30 cellular contexts compared by ENCODE assay signal in genomic region chr5:66157046-66157445, GRCh38.
"Had no signal": no experiment of that assay in that cellular context is flagged by ENCODE, and none has a peak within 500 bp of the region (broad histone marks: within the 10 kb centered on the region; RNA-seq: fewer than 3 reads in every experiment).

No MANE protein-coding gene starts in this region.

- H3K4me2 ChIP-seq: hepatocyte had no signal

- H3K27ac ChIP-seq: epithelial cell of prostate, esophagus squamous epithelium, gastrocnemius medialis, hepatocyte, lower lobe of right lung had no signal

- H3K9me3 Mint-ChIP-seq: dendritic cell treated with granulocyte-macrophage colony-stimulating factor and Interleukin-4, amounts not matched to agents 40 ng/mL and 50 ng/mL, for 4 days; effector memory CD8-positive, alpha-beta T cell; endodermal cell; immature natural killer cell; mesothelial cell of epicardium; natural killer cell had no signal

- H3K27me3 ChIP-seq: esophagus squamous epithelium, gastrocnemius medialis, heart right ventricle, hepatocyte had no signal

- ATAC-seq: effector memory CD8-positive, alpha-beta T cell; esophagus mucosa; gastrocnemius medialis; heart right ventricle; left colon; left lobe of liver; left ventricle myocardium superior; lower lobe of right lung; naive thymus-derived CD4-positive, alpha-beta T cell; natural killer cell had no signal

- H2AFZ ChIP-seq: hepatocyte had no signal

- H3K4me3 Mint-ChIP-seq: dendritic cell treated with granulocyte-macrophage colony-stimulating factor and Interleukin-4, amounts not matched to agents 40 ng/mL and 50 ng/mL, for 4 days; effector memory CD8-positive, alpha-beta T cell; endodermal cell; immature natural killer cell; mesothelial cell of epicardium; naive thymus-derived CD4-positive, alpha-beta T cell; natural killer cell had no signal

- DNase-seq: cortex of kidney; effector CD8-positive, alpha-beta T cell; effector memory CD8-positive, alpha-beta T cell; endodermal cell; erythroblast; esophagus squamous epithelium; foreskin fibroblast; foreskin melanocyte; gastrocnemius medialis; glutamatergic neuron; head of caudate nucleus; heart right ventricle; hypothalamus; immature natural killer cell; islet precursor cell; kidney; kidney glomerular epithelial cell; left colon; left ventricle myocardium superior; lower lobe of right lung; mesenchymal stem cell; naive thymus-derived CD4-positive, alpha-beta T cell; natural killer cell had no signal

- H3K4me3 ChIP-seq: esophagus squamous epithelium, gastrocnemius medialis, heart right ventricle, hepatocyte, lower lobe of right lung had no signal

- H3K27me3 Mint-ChIP-seq: dendritic cell treated with granulocyte-macrophage colony-stimulating factor and Interleukin-4, amounts not matched to agents 40 ng/mL and 50 ng/mL, for 4 days; effector memory CD8-positive, alpha-beta T cell; naive thymus-derived CD4-positive, alpha-beta T cell had no signal

- H3K27ac Mint-ChIP-seq: dendritic cell treated with granulocyte-macrophage colony-stimulating factor and Interleukin-4, amounts not matched to agents 40 ng/mL and 50 ng/mL, for 4 days; effector memory CD8-positive, alpha-beta T cell; endodermal cell; immature natural killer cell; mesothelial cell of epicardium had no signal

- H3K9me3 ChIP-seq: esophagus squamous epithelium, gastrocnemius medialis, heart right ventricle, lower lobe of right lung had no signal

- H3K36me3 Mint-ChIP-seq: natural killer cell had no signal

- FAIRE-seq: endometrium had no signal
